In genomic region chr6:132872923-132873322, GRCh38 we compare ENCODE assay signal across 1 cellular context.
A peak's percentile ranks its signal among the peaks of the same experiment; 100 is the strongest.
TF ChIP-seq lines count a peak whose summit lies in the region.

No MANE protein-coding gene starts in this region.

TF ChIP-seq in GM12878, 131 proteins besides CTCF, POLR2A, EP300 and RAD21 (continued from another document):
- TF ChIP-seq SKIL (IDR thresholded peaks at IDR 0.05; ENCODE audit: low read depth, poor library complexity, severe bottlenecking) (peak; percentile 72), ZNF217 (IDR thresholded peaks at IDR 0.05) (peak; percentile 99), RUNX3 (IDR thresholded peaks at IDR 0.05; ENCODE audit: low read length) (peak; percentile 98), CBX5 (IDR thresholded peaks at IDR 0.05; ENCODE audit: low read depth) (0 out of 2 replicates have a peak, but pooled peaks have one; percentile 36), ATF7 (IDR thresholded peaks at IDR 0.05; ENCODE audit: low read depth) (peak; percentile 45; the same call in 1 of the 2 replicates), MTA3 (IDR thresholded peaks at IDR 0.05; ENCODE audit: borderline replicate concordance, low read length) (peak; percentile 62; the same call in 1 of the 2 replicates), SIN3A (IDR thresholded peaks at IDR 0.05; ENCODE audit: low read depth, low read length) (no peak), MTA2 (IDR thresholded peaks at IDR 0.05; ENCODE audit: low read depth) (peak; percentile 90), MEF2B (IDR thresholded peaks at IDR 0.05; ENCODE audit: partially characterized antibody, poor library complexity, severe bottlenecking) (peak; percentile 59), ATF2 (IDR thresholded peaks at IDR 0.05; ENCODE audit: low read length) (peak; percentile 62; the same call in 1 of the 2 replicates), SUPT20H (IDR thresholded peaks at IDR 0.05; ENCODE audit: borderline replicate concordance, control insufficient read depth, low read depth, low read length) (no peak), MYC (IDR thresholded peaks at IDR 0.05; ENCODE audit: insufficient read depth, insufficient read length, insufficient replicate concordance, low read length, severe bottlenecking) (no peak), MEF2A (IDR thresholded peaks at IDR 0.05; ENCODE audit: insufficient read depth, low read depth, low read length) (peak; percentile 79), CREM (IDR thresholded peaks at IDR 0.05; ENCODE audit: low read depth) (peak; percentile 65), RCOR1 (conservative IDR thresholded peaks at IDR 0.05; ENCODE audit: low read depth, low read length) (0 out of 2 replicates have a peak, but pooled peaks have one; percentile 66), ZZZ3 (IDR thresholded peaks at IDR 0.05; ENCODE audit: control insufficient read depth, insufficient read length, low read depth) (no peak), PML (IDR thresholded peaks at IDR 0.05; ENCODE audit: low read length) (0 out of 2 replicates have a peak, but pooled peaks have one; percentile 20), BCLAF1 (IDR thresholded peaks at IDR 0.05) (no peak), IKZF1 (conservative IDR thresholded peaks at IDR 0.05) (no peak), SPI1 (IDR thresholded peaks at IDR 0.05; ENCODE audit: borderline replicate concordance, insufficient read depth, low read depth, low read length) (peak; percentile 51; the same call in 1 of the 2 replicates), NFIC (IDR thresholded peaks at IDR 0.05; ENCODE audit: low read depth, low read length) (peak; percentile 78), IRF4 (IDR thresholded peaks at IDR 0.05; ENCODE audit: low read depth, low read length) (peak; percentile 53; the same call in 1 of the 2 replicates), BHLHE40 (IDR thresholded peaks at IDR 0.05; ENCODE audit: borderline replicate concordance in 1 of 2, low read depth in 2 of 2, low read length in 1 of 2) (peak; percentile 32 to 36; a peak in 2 of 4 replicates), WRNIP1 (IDR thresholded peaks at IDR 0.05; ENCODE audit: borderline replicate concordance, low read depth, low read length) (no peak), MLLT1 (IDR thresholded peaks at IDR 0.05) (peak; percentile 66; the same call in 1 of the 2 replicates), FOXM1 (IDR thresholded peaks at IDR 0.05; ENCODE audit: low read depth, low read length) (no peak), PAX8 (IDR thresholded peaks at IDR 0.05) (no peak), BCL3 (IDR thresholded peaks at IDR 0.05; ENCODE audit: borderline replicate concordance, insufficient read depth, low read depth, low read length, poor library complexity, severe bottlenecking) (peak; percentile 47), CREB1 (IDR thresholded peaks at IDR 0.05; ENCODE audit: low read depth) (no peak; the same call in 1 of the 2 replicates), HCFC1 (IDR thresholded peaks at IDR 0.05; ENCODE audit: low read length) (no peak), SUZ12 (IDR thresholded peaks at IDR 0.05; ENCODE audit: unreplicated experiment) (no peak), POU2F2 (IDR thresholded peaks at IDR 0.05; ENCODE audit: borderline replicate concordance, low read depth, low read length) (peak; percentile 98), ZNF207 (IDR thresholded peaks at IDR 0.05; ENCODE audit: borderline replicate concordance) (no peak), ZNF24 (IDR thresholded peaks at IDR 0.05) (peak; percentile 47; the same call in 1 of the 2 replicates), BCL11A (IDR thresholded peaks at IDR 0.05; ENCODE audit: low read depth, low read length) (peak; percentile 83), ZNF592 (IDR thresholded peaks at IDR 0.05) (no peak), NR2F1 (conservative IDR thresholded peaks at IDR 0.05) (peak; percentile 66; the same call in 1 of the 2 replicates), JUNB (IDR thresholded peaks at IDR 0.05) (peak; percentile 48; the same call in 1 of the 2 replicates), DPF2 (IDR thresholded peaks at IDR 0.05) (peak; percentile 62; the same call in 1 of the 2 replicates), RELB (IDR thresholded peaks at IDR 0.05; ENCODE audit: low read depth) (peak; percentile 49; the same call in 1 of the 2 replicates), STAT1 (conservative IDR thresholded peaks at IDR 0.05) (no peak), KLF5 (IDR thresholded peaks at IDR 0.05; ENCODE audit: partially characterized antibody) (no peak), REST (IDR thresholded peaks at IDR 0.05; ENCODE audit: low read depth, low read length) (peak; percentile 39; the same call in 1 of the 2 replicates), CBFB (IDR thresholded peaks at IDR 0.05; ENCODE audit: low read depth) (peak; percentile 86)
